In the genomic region with DNA sequence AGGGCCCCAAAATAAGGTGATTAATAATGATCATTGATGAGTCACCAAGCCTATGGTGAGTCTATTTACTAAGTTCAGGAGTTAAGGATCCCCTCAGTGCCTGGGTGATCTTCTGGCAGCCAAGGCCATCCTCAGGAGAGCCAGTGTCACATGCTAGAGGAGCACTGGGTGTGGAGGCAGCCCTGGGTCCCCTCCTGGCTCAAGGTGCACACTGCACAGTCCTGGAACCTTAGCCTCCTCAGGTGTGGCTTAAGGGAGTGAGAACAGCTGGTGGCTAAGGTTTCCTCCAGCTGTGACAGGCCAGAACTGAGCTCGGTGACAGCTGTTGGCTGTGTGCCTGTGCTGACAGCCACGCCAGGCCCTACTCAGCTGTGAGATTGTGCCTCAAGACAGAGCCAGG, we compare ENCODE assay signal across 14 cellular contexts. TPM values are rescaled to one million over a fixed set of nuclear protein-coding genes. Genes with fewer than 3 reads are reported as not detected.
A peak's percentile ranks its signal among the peaks of the same experiment; 100 is the strongest.
DNase-seq lines count a peak whose midpoint lies in the region; ATAC-seq and TF ChIP-seq lines count a peak whose summit lies in the region.
"Had no signal": no experiment of that assay in that cellular context is flagged by ENCODE, and none has a peak within 500 bp of the region (broad histone marks: within the 10 kb centered on the region; RNA-seq: fewer than 3 reads in every experiment).

No MANE protein-coding gene starts in this region.

- DNase-seq in COR-L47 (lab: John Stamatoyannopoulos, UW) (peak; percentile 53), NCI-H2029 treated with DMSO at 0.1 percent for 48 hours (lab: John Stamatoyannopoulos, UW) (peak; percentile 20), iPS-NIHi11 (ENCODE audit: low spot score) (no peak), HuH-7.5 (ENCODE audit: low spot score) (no peak), substantia nigra (lab: John Stamatoyannopoulos, UW) (no peak), GDM1 (lab: John Stamatoyannopoulos, UW) (no peak)
- DNase-seq: activated B cell treated with CpG ODN at 0.5 μM for 24 hours; NCI-H1417 treated with DMSO at 0.1 percent for 48 hours; NK-92 treated with Interleukin-12 subunit alpha and Interleukin-12 subunit beta, amount 100 ng/mL, for 24 hours; sigmoid colon; SK-N-SH had no signal

- no peak overlapping the region for H3K27ac ChIP-seq in substantia nigra (ENCODE audit: low read depth, low read length, poor library complexity, severe bottlenecking)
- H3K27ac ChIP-seq: hepatocyte, sigmoid colon had no signal

- ATAC-seq in esophagus mucosa, result peak; percentile 78

- peak; percentile 21 for TF ChIP-seq CTCF in GM12873 (IDR thresholded peaks at IDR 0.05; ENCODE audit: insufficient read depth, low read depth, low read length, missing control alignments)

RNA-seq across cellular contexts. Expression of a gene that starts 52.1 kb away (rescaled TPM):
- total RNA-seq in esophagus mucosa, result 27.6 TPM

Comparison
In these comparisons a context has a peak if more than half of its experiments do, and no peak if none do; other contexts are left out.
1. DNase-seq: peak in COR-L47 (single experiment) and NCI-H2029 treated with DMSO at 0.1 percent for 48 hours (single experiment); none in iPS-NIHi11 (single experiment), HuH-7.5 (single experiment), substantia nigra (0 of 49) and GDM1 (single experiment).